In genomic region chr3:128803307-128803706, GRCh38 we compare ENCODE assay signal across 16 cellular contexts.
DNase-seq lines count a peak whose midpoint lies in the region; ATAC-seq, FAIRE-seq and TF ChIP-seq lines count a peak whose summit lies in the region.
"Had no signal": no experiment of that assay in that cellular context is flagged by ENCODE, and none has a peak within 500 bp of the region (broad histone marks: within the 10 kb centered on the region; RNA-seq: fewer than 3 reads in every experiment).

No MANE protein-coding gene starts in this region.

- peak overlapping the region; percentile 80 for H3K27ac Mint-ChIP-seq in dendritic cell treated with granulocyte-macrophage colony-stimulating factor and Interleukin-4, amounts not matched to agents 40 ng/mL and 50 ng/mL, for 4 days
- peak overlapping the region; percentile 83 for H3K27ac Mint-ChIP-seq in stimulated activated effector memory CD8-positive, alpha-beta T cell treated with anti-CD3 and anti-CD28 coated beads, Interleukin-12 subunit alpha, Interleukin-12 subunit beta, amount 100 ng/mL, for 72 hours

- H3K79me2 ChIP-seq in OCI-LY7 (ENCODE audit: insufficient read depth, low read depth, low read length) = peaks cover 9% of the 10 kb centered on the region; the same call in 1 of the 2 replicates

- H3K36me3 Mint-ChIP-seq in activated T-cell treated with anti-CD3 and anti-CD28 coated beads, Interleukin-2, amount 50 U/mL, for 4 hours (ENCODE audit: insufficient read depth) = peaks cover 60% of the 10 kb centered on the region
- peaks cover 100% of the 10 kb centered on the region for H3K36me3 Mint-ChIP-seq in dendritic cell treated with granulocyte-macrophage colony-stimulating factor and Interleukin-4, amounts not matched to agents 40 ng/mL and 50 ng/mL, for 4 days (ENCODE audit: low read depth)
- peaks cover 75% of the 10 kb centered on the region for H3K36me3 Mint-ChIP-seq in stimulated activated effector memory CD8-positive, alpha-beta T cell treated with anti-CD3 and anti-CD28 coated beads, Interleukin-12 subunit alpha, Interleukin-12 subunit beta, amount 100 ng/mL, for 72 hours

- H3K9me2 ChIP-seq in OCI-LY7 (ENCODE audit: insufficient read depth, low read length) = no peaks in the 10 kb centered on the region

- peak overlapping the region; percentile 75 for H3K4me3 Mint-ChIP-seq in activated T-cell treated with anti-CD3 and anti-CD28 coated beads, Interleukin-2, amount 50 U/mL, for 4 hours
- H3K4me3 Mint-ChIP-seq in dendritic cell treated with granulocyte-macrophage colony-stimulating factor and Interleukin-4, amounts not matched to agents 40 ng/mL and 50 ng/mL, for 4 days = no peak overlapping the region
- peak overlapping the region; percentile 61 for H3K4me3 Mint-ChIP-seq in stimulated activated effector memory CD8-positive, alpha-beta T cell treated with anti-CD3 and anti-CD28 coated beads, Interleukin-12 subunit alpha, Interleukin-12 subunit beta, amount 100 ng/mL, for 72 hours

- no peak for ATAC-seq in activated T-cell treated with anti-CD3 and anti-CD28 coated beads, Interleukin-2, amount 50 U/mL, for 4 hours
- ATAC-seq in stimulated activated effector memory CD8-positive, alpha-beta T cell treated with anti-CD3 and anti-CD28 coated beads, Interleukin-12 subunit alpha, Interleukin-12 subunit beta, amount 100 ng/mL, for 72 hours = peak; percentile 14
- ATAC-seq in GM18868 (IDR thresholded peaks at IDR 0.05; ENCODE audit: unreplicated experiment) = no peak

- no peaks in the 10 kb centered on the region for H3K9me3 Mint-ChIP-seq in activated T-cell treated with anti-CD3 and anti-CD28 coated beads, Interleukin-2, amount 50 U/mL, for 4 hours
- H3K9me3 Mint-ChIP-seq in dendritic cell treated with granulocyte-macrophage colony-stimulating factor and Interleukin-4, amounts not matched to agents 40 ng/mL and 50 ng/mL, for 4 days = no peaks in the 10 kb centered on the region
- no peaks in the 10 kb centered on the region for H3K9me3 Mint-ChIP-seq in stimulated activated effector memory CD8-positive, alpha-beta T cell treated with anti-CD3 and anti-CD28 coated beads, Interleukin-12 subunit alpha, Interleukin-12 subunit beta, amount 100 ng/mL, for 72 hours

- no peaks in the 10 kb centered on the region for H3K9me3 ChIP-seq in OCI-LY7 (ENCODE audit: low read length)

- CTCF ChIA-PET in OCI-LY7 (lab: Charles Lee; ENCODE audit: unreplicated experiment) = interaction anchor here (0.5 kb wide), 1 partner anchor 642 kb away, joined by 3 read pairs; no protein-coding TSS in a partner anchor

- peaks cover 82% of the 10 kb centered on the region for H3K4me1 Mint-ChIP-seq in activated T-cell treated with anti-CD3 and anti-CD28 coated beads, Interleukin-2, amount 50 U/mL, for 4 hours (ENCODE audit: low read depth)
- peaks cover 96% of the 10 kb centered on the region for H3K4me1 Mint-ChIP-seq in dendritic cell treated with granulocyte-macrophage colony-stimulating factor and Interleukin-4, amounts not matched to agents 40 ng/mL and 50 ng/mL, for 4 days (ENCODE audit: low read depth)
- H3K4me1 Mint-ChIP-seq in stimulated activated effector memory CD8-positive, alpha-beta T cell treated with anti-CD3 and anti-CD28 coated beads, Interleukin-12 subunit alpha, Interleukin-12 subunit beta, amount 100 ng/mL, for 72 hours = peaks cover 85% of the 10 kb centered on the region

- intact Hi-C loops in OCI-LY7 (cut with micrococcal nuclease; ENCODE audit: unreplicated experiment) = no loop called here
- intact Hi-C loops in dendritic cell treated with granulocyte-macrophage colony-stimulating factor and Interleukin-4, amounts not matched to agents 40 ng/mL and 50 ng/mL, for 4 days (cut with micrococcal nuclease) = no loop called here

- FAIRE-seq in frontal cortex (lab: Jason Lieb, UNC) = no peak
- FAIRE-seq: H1, urothelium cell line had no signal

- H3K27ac ChIP-seq in OCI-LY7 (ENCODE audit: low read depth, low read length, poor library complexity, severe bottlenecking) = peak overlapping the region; percentile 56

- no peak for TF ChIP-seq CTCF in OCI-LY7 (conservative IDR thresholded peaks at IDR 0.05; ENCODE audit: low read length)

- H3K36me3 ChIP-seq in OCI-LY7 (ENCODE audit: insufficient read depth, low read length) = peaks cover 69% of the 10 kb centered on the region

- peak overlapping the region; percentile 74 for H3K4me2 ChIP-seq in OCI-LY7 (ENCODE audit: low read length)

- peaks cover 27% of the 10 kb centered on the region for H3K4me1 ChIP-seq in OCI-LY7 (ENCODE audit: insufficient read depth, low read length, poor library complexity, severe bottlenecking)

- H4K20me1 ChIP-seq in OCI-LY7 (ENCODE audit: insufficient read depth, low read length) = 0 out of 2 replicates have a peak, but pooled peaks cover 4% of the 10 kb centered on the region

- H3K27me3 Mint-ChIP-seq in activated T-cell treated with anti-CD3 and anti-CD28 coated beads, Interleukin-2, amount 50 U/mL, for 4 hours (ENCODE audit: low read depth) = no peaks in the 10 kb centered on the region
- no peaks in the 10 kb centered on the region for H3K27me3 Mint-ChIP-seq in dendritic cell treated with granulocyte-macrophage colony-stimulating factor and Interleukin-4, amounts not matched to agents 40 ng/mL and 50 ng/mL, for 4 days

- POLR2A ChIA-PET in OCI-LY7 (lab: Charles Lee) = interaction anchor here (1.2 kb wide), 1 partner anchor 8 kb away, joined by 4 read pairs; no protein-coding TSS in a partner anchor

- no peak overlapping the region for H2AFZ ChIP-seq in OCI-LY7 (ENCODE audit: low read length)

- no peak overlapping the region for H3K4me3 ChIP-seq in OCI-LY7 (ENCODE audit: low read depth, low read length, poor library complexity, severe bottlenecking)

- no peak for DNase-seq in activated T-cell treated with anti-CD3 and anti-CD28 coated beads, Interleukin-2, amount 50 U/mL, for 4 hours
- DNase-seq in activated T-cell treated with anti-CD3 and anti-CD28 coated beads, Interleukin-2, amount 50 U/mL, for 48 hours = no peak
- DNase-seq in OCI-LY7 (ENCODE audit: low spot score) = no peak
- DNase-seq in stimulated activated effector memory CD8-positive, alpha-beta T cell treated with anti-CD3 and anti-CD28 coated beads, Interleukin-12 subunit alpha, Interleukin-12 subunit beta, amount 100 ng/mL, for 72 hours (ENCODE audit: low spot score in 2 of 2) = no peak
- DNase-seq in RKO (ENCODE audit: low spot score) = no peak
- no peak for DNase-seq in frontal cortex (ENCODE audit: low spot score in 2 of 2)
- DNase-seq: ACHN; activated effector memory CD4-positive, alpha-beta T cell treated with Interleukin-2 at 50 U/mL for 16 hours; DMS53; NCI-H1092; NCI-H510A treated with DMSO at 0.1 percent for 48 hours; SHP77 treated with DMSO at 0.1 percent for 48 hours had no signal

- BruUV-seq in OCI-LY7 (replicated peaks; lab: Mats Ljungman, UMichigan) = no TSS peak
